In the genomic region with DNA sequence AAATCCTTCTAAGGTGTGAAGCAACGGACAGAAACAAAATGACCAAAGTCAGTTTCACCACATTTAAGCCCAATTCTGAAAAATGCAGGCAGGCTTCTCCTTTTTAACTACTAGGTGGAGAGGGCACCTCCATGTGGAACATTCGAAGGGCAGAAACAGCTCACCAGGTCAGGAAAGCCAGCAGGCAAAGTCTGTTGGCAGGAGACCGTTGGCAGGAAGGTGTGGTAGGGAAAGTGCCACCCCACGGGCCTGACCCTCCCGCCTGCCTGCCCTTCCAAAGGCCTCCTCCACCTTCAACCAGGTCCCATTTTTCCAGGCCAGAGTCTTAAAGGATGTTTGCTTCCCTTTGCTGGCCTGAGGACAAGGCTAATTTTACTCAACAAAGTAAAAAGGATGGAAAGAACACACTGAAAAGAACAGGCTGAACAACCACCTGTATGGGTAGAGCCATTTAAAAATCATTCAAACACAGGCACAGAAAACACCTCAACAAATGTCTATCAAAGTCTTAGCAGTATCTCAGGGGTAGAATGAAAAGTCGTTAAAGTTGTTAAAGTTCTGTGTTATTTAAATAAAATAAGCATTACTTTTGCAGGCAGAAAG, we compare ENCODE assay signal across 10 cellular contexts. TPM values are rescaled to one million over a fixed set of nuclear protein-coding genes. Genes with fewer than 3 reads are reported as not detected.
A peak's percentile ranks its signal among the peaks of the same experiment; 100 is the strongest.
DNase-seq lines count a peak whose midpoint lies in the region; ATAC-seq and TF ChIP-seq lines count a peak whose summit lies in the region.
"Had no signal": no experiment of that assay in that cellular context is flagged by ENCODE, and none has a peak within 500 bp of the region (broad histone marks: within the 10 kb centered on the region; RNA-seq: fewer than 3 reads in every experiment).

No MANE protein-coding gene starts in this region.

- H3K36me3 Mint-ChIP-seq in activated CD8-positive, alpha-beta T cell treated with anti-CD3 and anti-CD28 coated beads, Interleukin-2, amount 10 ng/mL, durations not matched to agents 7 days and 5 days (ENCODE audit: low read depth), result peaks cover 41% of the 10 kb centered on the region

- peak overlapping the region; percentile 35; the same call in 1 of the 2 replicates for H3K4me3 ChIP-seq in GM12865 (ENCODE audit: low read depth, low read length)
- H3K4me3 ChIP-seq: MG63 had no signal

- no peaks in the 10 kb centered on the region for H3K9me3 Mint-ChIP-seq in activated CD8-positive, alpha-beta T cell treated with anti-CD3 and anti-CD28 coated beads, Interleukin-2, amount 10 ng/mL, durations not matched to agents 7 days and 5 days (ENCODE audit: insufficient read depth)

- no peaks in the 10 kb centered on the region for H3K27me3 Mint-ChIP-seq in activated CD8-positive, alpha-beta T cell treated with anti-CD3 and anti-CD28 coated beads, Interleukin-2, amount 10 ng/mL, durations not matched to agents 7 days and 5 days (ENCODE audit: low read depth)

- peaks cover 91% of the 10 kb centered on the region for H3K4me1 Mint-ChIP-seq in activated CD8-positive, alpha-beta T cell treated with anti-CD3 and anti-CD28 coated beads, Interleukin-2, amount 10 ng/mL, durations not matched to agents 7 days and 5 days (ENCODE audit: low read depth)

- H3K27ac Mint-ChIP-seq in activated CD8-positive, alpha-beta T cell treated with anti-CD3 and anti-CD28 coated beads, Interleukin-2, amount 10 ng/mL, durations not matched to agents 7 days and 5 days, result peak overlapping the region; percentile 53

- ATAC-seq in activated CD8-positive, alpha-beta T cell treated with anti-CD3 and anti-CD28 coated beads, Interleukin-2, amount 10 ng/mL, durations not matched to agents 7 days and 5 days, result no peak
- ATAC-seq in left ventricle myocardium superior (peak; percentile 80), HG02759 (IDR thresholded peaks at IDR 0.05; ENCODE audit: unreplicated experiment) (no peak), HG02571 (IDR thresholded peaks at IDR 0.05; ENCODE audit: unreplicated experiment) (no peak)

- intact Hi-C loops in left ventricle myocardium superior (cut with micrococcal nuclease), result no loop called here

- POLR2A ChIA-PET in activated CD8-positive, alpha-beta T cell treated with anti-CD3 and anti-CD28 coated beads, Interleukin-2, amount 10 ng/mL, durations not matched to agents 7 days and 5 days (lab: Charles Lee), result no interaction called here
- POLR2A ChIA-PET in HEK293T (lab: Yijun Ruan, JAX), result interaction anchor here (1.3 kb wide), 1 partner anchor 8 kb away, joined by 5 read pairs; no protein-coding TSS in a partner anchor

- TF ChIP-seq CTCF in GM12865 (IDR thresholded peaks at IDR 0.05; ENCODE audit: insufficient read depth, low read depth, low read length, missing control alignments), result no peak

- CTCF ChIA-PET in activated CD8-positive, alpha-beta T cell treated with anti-CD3 and anti-CD28 coated beads, Interleukin-2, amount 10 ng/mL, durations not matched to agents 7 days and 5 days (lab: Charles Lee), result no interaction called here
- CTCF ChIA-PET in HEK293T (lab: Yijun Ruan, JAX), result no interaction called here

- peak overlapping the region; percentile 32 for H3K4me3 Mint-ChIP-seq in activated CD8-positive, alpha-beta T cell treated with anti-CD3 and anti-CD28 coated beads, Interleukin-2, amount 10 ng/mL, durations not matched to agents 7 days and 5 days

- DNase-seq in GM12865 (ENCODE audit: low read depth) (no peak), left ventricle myocardium superior (peak; percentile 73), renal cortical epithelial cell (ENCODE audit: low read depth) (peak; percentile 31), HEK293T (ENCODE audit: extremely low spot score) (no peak), C1 segment of cervical spinal cord (lab: John Stamatoyannopoulos, UW) (no peak)
- DNase-seq in activated CD8-positive, alpha-beta T cell treated with anti-CD3 and anti-CD28 coated beads, Interleukin-2, amount 10 ng/mL, durations not matched to agents 7 days and 5 days, result no peak
- DNase-seq: islet precursor cell, MG63 had no signal

TF ChIP-seq in HEK293T, 16 proteins besides CTCF, POLR2A, EP300 and RAD21:
- no peak for TF ChIP-seq HDGF (IDR thresholded peaks at IDR 0.05; ENCODE audit: borderline replicate concordance)
- TF ChIP-seq NFRKB (IDR thresholded peaks at IDR 0.05), result no peak
- no peak for TF ChIP-seq ELF4 (IDR thresholded peaks at IDR 0.05)
- TF ChIP-seq ARNT (IDR thresholded peaks at IDR 0.05), result no peak
- no peak for TF ChIP-seq SUZ12 (IDR thresholded peaks at IDR 0.05)
- TF ChIP-seq FOXK2 (IDR thresholded peaks at IDR 0.05), result no peak
- TF ChIP-seq CTBP1 (IDR thresholded peaks at IDR 0.05; ENCODE audit: borderline replicate concordance), result no peak
- no peak for TF ChIP-seq ZNF384 (IDR thresholded peaks at IDR 0.05)
- TF ChIP-seq L3MBTL2 (conservative IDR thresholded peaks at IDR 0.05), result no peak
- no peak for TF ChIP-seq LEF1 (IDR thresholded peaks at IDR 0.05; ENCODE audit: borderline replicate concordance)
- no peak for TF ChIP-seq FOXA1 (IDR thresholded peaks at IDR 0.05)
- no peak for TF ChIP-seq TARDBP (IDR thresholded peaks at IDR 0.05)
- TF ChIP-seq FOXM1 (IDR thresholded peaks at IDR 0.05; ENCODE audit: borderline replicate concordance), result no peak
- no peak for TF ChIP-seq SP1 (IDR thresholded peaks at IDR 0.05)
TF ChIP-seq in HEK293T: peak in this region for 0.

RNA-seq across cellular contexts. Expression of a gene that starts 26.4 kb away (rescaled TPM):
- total RNA-seq in activated CD8-positive, alpha-beta T cell treated with anti-CD3 and anti-CD28 coated beads, Interleukin-2, amount 10 ng/mL, durations not matched to agents 7 days and 5 days, result 100 to 1,000 TPM; 492 to 518 TPM
- total RNA-seq in left ventricle myocardium superior (252 TPM), renal cortical epithelial cell (114 and 151 TPM in 2 replicates)

Comparison
In these comparisons a context has a peak if more than half of its experiments do, and no peak if none do; other contexts are left out.
1. DNase-seq: peak in left ventricle myocardium superior (single experiment) and renal cortical epithelial cell (single experiment); none in GM12865 (single experiment), activated CD8-positive, alpha-beta T cell treated with anti-CD3 and anti-CD28 coated beads, Interleukin-2, amount 10 ng/mL, durations not matched to agents 7 days and 5 days (single experiment), HEK293T (single experiment) and C1 segment of cervical spinal cord (0 of 14).